1 cellular context compared by ENCODE assay signal in genomic region chr4:10019521-10020051, GRCh38.
TF ChIP-seq lines count a peak whose summit lies in the region.

No MANE protein-coding gene starts in this region.

TF ChIP-seq in HepG2, 621 proteins besides CTCF, POLR2A, EP300 and RAD21 (continued from another document):
- TF ChIP-seq ZNF710 (CRISPR knock-in tag; IDR thresholded peaks at IDR 0.05; ENCODE audit: borderline replicate concordance) (no peak), ZNF501 (CRISPR knock-in tag; IDR thresholded peaks at IDR 0.05) (no peak), ZBED4 (CRISPR knock-in tag; IDR thresholded peaks at IDR 0.05; ENCODE audit: borderline replicate concordance) (no peak), SKIL (CRISPR knock-in tag; IDR thresholded peaks at IDR 0.05; ENCODE audit: borderline replicate concordance) (no peak), ZNF556 (CRISPR knock-in tag; IDR thresholded peaks at IDR 0.05; ENCODE audit: borderline replicate concordance) (0 out of 2 replicates have a peak, but pooled peaks have one; percentile 34)
